ENCODE assay signal across 18 cellular contexts in genomic region chr10:62917475-62918238, GRCh38.
DNase-seq lines count a peak whose midpoint lies in the region; ATAC-seq and TF ChIP-seq lines count a peak whose summit lies in the region.
"Had no signal": no experiment of that assay in that cellular context is flagged by ENCODE, and none has a peak within 500 bp of the region (broad histone marks: within the 10 kb centered on the region; RNA-seq: fewer than 3 reads in every experiment).

No MANE protein-coding gene starts in this region.

- no peak overlapping the region for H3K4me3 ChIP-seq in sigmoid colon
- H3K4me3 ChIP-seq: HAP-1, hepatocyte, K562, psoas muscle, thyroid gland had no signal

- ATAC-seq in activated T-cell treated with anti-CD3 and anti-CD28 coated beads, Interleukin-2, amount 50 U/mL, for 72 hours (replicated peaks in 1 of 2), result peak; percentile 13 to 39
- ATAC-seq in GM21619 (IDR thresholded peaks at IDR 0.05; ENCODE audit: unreplicated experiment), result peak; percentile 58
- peak; percentile 63 for ATAC-seq in HG03175 (IDR thresholded peaks at IDR 0.05; ENCODE audit: unreplicated experiment)
- ATAC-seq in stimulated activated effector memory CD8-positive, alpha-beta T cell treated with anti-CD3 and anti-CD28 coated beads, Interleukin-12 subunit alpha, Interleukin-12 subunit beta, amount 100 ng/mL, for 72 hours, result peak; percentile 49
- ATAC-seq: esophagus mucosa, K562, psoas muscle had no signal

- peak overlapping the region in 1 of 2 donors; percentile 24 for H3K4me3 Mint-ChIP-seq in activated T-cell treated with anti-CD3 and anti-CD28 coated beads, Interleukin-2, amount 50 U/mL, for 72 hours
- H3K4me3 Mint-ChIP-seq in activated T-cell treated with anti-CD3 and anti-CD28 coated beads, Interleukin-2, amount 50 U/mL, for 24 hours, result no peak overlapping the region
- H3K4me3 Mint-ChIP-seq in stimulated activated effector memory CD8-positive, alpha-beta T cell treated with anti-CD3 and anti-CD28 coated beads, Interleukin-12 subunit alpha, Interleukin-12 subunit beta, amount 100 ng/mL, for 72 hours, result no peak overlapping the region

- H3K36me3 Mint-ChIP-seq in activated T-cell treated with anti-CD3 and anti-CD28 coated beads, Interleukin-2, amount 50 U/mL, for 72 hours (ENCODE audit: insufficient read depth in 2 of 2), result no peaks in the 10 kb centered on the region
- no peaks in the 10 kb centered on the region for H3K36me3 Mint-ChIP-seq in activated T-cell treated with anti-CD3 and anti-CD28 coated beads, Interleukin-2, amount 50 U/mL, for 24 hours (ENCODE audit: low read depth)
- H3K36me3 Mint-ChIP-seq in stimulated activated effector memory CD8-positive, alpha-beta T cell treated with anti-CD3 and anti-CD28 coated beads, Interleukin-12 subunit alpha, Interleukin-12 subunit beta, amount 100 ng/mL, for 72 hours, result no peaks in the 10 kb centered on the region

- no peak for TF ChIP-seq EP300 in sigmoid colon (IDR thresholded peaks at IDR 0.05)

- no peaks in the 10 kb centered on the region for H3K9me3 ChIP-seq in sigmoid colon
- H3K9me3 ChIP-seq: HAP-1, psoas muscle, thyroid gland had no signal

- peaks cover 17% of the 10 kb centered on the region for H3K4me1 Mint-ChIP-seq in activated T-cell treated with anti-CD3 and anti-CD28 coated beads, Interleukin-2, amount 50 U/mL, for 72 hours (ENCODE audit: low read depth)
- H3K4me1 Mint-ChIP-seq in activated T-cell treated with anti-CD3 and anti-CD28 coated beads, Interleukin-2, amount 50 U/mL, for 24 hours (ENCODE audit: low read depth), result peaks cover 15% of the 10 kb centered on the region
- H3K4me1 Mint-ChIP-seq in stimulated activated effector memory CD8-positive, alpha-beta T cell treated with anti-CD3 and anti-CD28 coated beads, Interleukin-12 subunit alpha, Interleukin-12 subunit beta, amount 100 ng/mL, for 72 hours, result peaks cover 18% of the 10 kb centered on the region

- peaks cover 71% of the 10 kb centered on the region for H3K27me3 Mint-ChIP-seq in activated T-cell treated with anti-CD3 and anti-CD28 coated beads, Interleukin-2, amount 50 U/mL, for 72 hours (ENCODE audit: low read depth)
- H3K27me3 Mint-ChIP-seq in activated T-cell treated with anti-CD3 and anti-CD28 coated beads, Interleukin-2, amount 50 U/mL, for 24 hours, result peaks cover 37% of the 10 kb centered on the region

- no peak for DNase-seq in activated T-cell treated with anti-CD3 and anti-CD28 coated beads, Interleukin-2, amount 50 U/mL, for 72 hours
- DNase-seq in activated T-cell treated with anti-CD3 and anti-CD28 coated beads, Interleukin-2, amount 50 U/mL, for 24 hours, result no peak
- DNase-seq in stimulated activated effector memory CD8-positive, alpha-beta T cell treated with anti-CD3 and anti-CD28 coated beads, Interleukin-12 subunit alpha, Interleukin-12 subunit beta, amount 100 ng/mL, for 72 hours (ENCODE audit: low spot score in 2 of 2), result no peak
- no peak for DNase-seq in sigmoid colon
- no peak for DNase-seq in NCI-H1092 (lab: John Stamatoyannopoulos, UW)
- no peak for DNase-seq in mesenteric fat pad (ENCODE audit: low spot score)
- DNase-seq: amygdala, NCI-H446 treated with DMSO at 0.1 percent for 48 hours, psoas muscle, T-helper 1 cell, thyroid gland had no signal

- H3K4me1 ChIP-seq in sigmoid colon, result peaks cover 0 to 24% (median 13%) of the 10 kb centered on the region in 4 donors
- H3K4me1 ChIP-seq: psoas muscle, thyroid gland had no signal

- 67 to 77% methylated on average over 9 of the region's 9 CpGs for WGBS in sigmoid colon, 2 donors

- H3K27ac Mint-ChIP-seq in activated T-cell treated with anti-CD3 and anti-CD28 coated beads, Interleukin-2, amount 50 U/mL, for 72 hours, result no peak overlapping the region
- H3K27ac Mint-ChIP-seq in activated T-cell treated with anti-CD3 and anti-CD28 coated beads, Interleukin-2, amount 50 U/mL, for 24 hours, result no peak overlapping the region
- peak overlapping the region; percentile 15 for H3K27ac Mint-ChIP-seq in stimulated activated effector memory CD8-positive, alpha-beta T cell treated with anti-CD3 and anti-CD28 coated beads, Interleukin-12 subunit alpha, Interleukin-12 subunit beta, amount 100 ng/mL, for 72 hours

- no peaks in the 10 kb centered on the region for H3K27me3 ChIP-seq in sigmoid colon
- H3K27me3 ChIP-seq: hepatocyte, thyroid gland had no signal

- no peaks in the 10 kb centered on the region for H3K36me3 ChIP-seq in sigmoid colon
- H3K36me3 ChIP-seq: HAP-1, thyroid gland had no signal

- intact Hi-C loops in sigmoid colon (cut with DNase I), result no loop called here

- H3K9me3 Mint-ChIP-seq in activated T-cell treated with anti-CD3 and anti-CD28 coated beads, Interleukin-2, amount 50 U/mL, for 72 hours, result no peaks in the 10 kb centered on the region
- no peaks in the 10 kb centered on the region for H3K9me3 Mint-ChIP-seq in activated T-cell treated with anti-CD3 and anti-CD28 coated beads, Interleukin-2, amount 50 U/mL, for 24 hours
- no peaks in the 10 kb centered on the region for H3K9me3 Mint-ChIP-seq in stimulated activated effector memory CD8-positive, alpha-beta T cell treated with anti-CD3 and anti-CD28 coated beads, Interleukin-12 subunit alpha, Interleukin-12 subunit beta, amount 100 ng/mL, for 72 hours

- no peak overlapping the region for H3K27ac ChIP-seq in sigmoid colon
- H3K27ac ChIP-seq: hepatocyte, psoas muscle, RWPE1, thyroid gland had no signal

- TF ChIP-seq CTCF in sigmoid colon (IDR thresholded peaks at IDR 0.05), result no peak

- no peak for TF ChIP-seq POLR2A in sigmoid colon (IDR thresholded peaks at IDR 0.05)
